In genomic region chr1:3756394-3756793, GRCh38 we compare ENCODE assay signal across 2 cellular contexts.
TF ChIP-seq lines count a peak whose summit lies in the region.

No MANE protein-coding gene starts in this region.

TF ChIP-seq in HepG2, 621 proteins besides CTCF, POLR2A, EP300 and RAD21:
- no peak for TF ChIP-seq SRSF4 (IDR thresholded peaks at IDR 0.05; ENCODE audit: low read depth, low read length, poor library complexity, severe bottlenecking)
- no peak for TF ChIP-seq POGK (CRISPR knock-in tag; conservative IDR thresholded peaks at IDR 0.05)
- 0 out of 2 replicates have a peak, but pooled peaks have one; percentile 18 for TF ChIP-seq CREB1 (IDR thresholded peaks at IDR 0.05)
- TF ChIP-seq CREB1 (CRISPR knock-in tag; IDR thresholded peaks at IDR 0.05) = no peak
- no peak for TF ChIP-seq ZNF44 (CRISPR knock-in tag; IDR thresholded peaks at IDR 0.05)
- 0 out of 2 replicates have a peak, but pooled peaks have one; percentile 22 for TF ChIP-seq EZH2 (conservative IDR thresholded peaks at IDR 0.05; ENCODE audit: low read depth, low read length)
- no peak for TF ChIP-seq ZNF75D (CRISPR knock-in tag; IDR thresholded peaks at IDR 0.05; ENCODE audit: borderline replicate concordance)
- TF ChIP-seq ATF7 (IDR thresholded peaks at IDR 0.05) = peak; percentile 32; the same call in 1 of the 2 replicates
- TF ChIP-seq ATF7 (CRISPR knock-in tag; IDR thresholded peaks at IDR 0.05) = no peak

TF ChIP-seq in K562, 482 proteins besides CTCF, POLR2A, EP300 and RAD21 (continues in another document):
- TF ChIP-seq HDAC8 (tag; IDR thresholded peaks at IDR 0.05) = no peak
- no peak for TF ChIP-seq PHB2 (IDR thresholded peaks at IDR 0.05; ENCODE audit: low read depth)
- TF ChIP-seq ZNF431 (CRISPR knock-in tag; IDR thresholded peaks at IDR 0.05) = no peak
- 0 out of 4 replicates have a peak, but pooled peaks of 1 of the 2 experiments have one; percentile 16 for TF ChIP-seq RCOR1 (IDR thresholded peaks at IDR 0.05; ENCODE audit: borderline replicate concordance in 1 of 2, low read depth in 2 of 2, low read length in 2 of 2)
- no peak for TF ChIP-seq ATF1 (CRISPR knock-in tag; IDR thresholded peaks at IDR 0.05)
- 0 out of 2 replicates have a peak, but pooled peaks have one; percentile 27 for TF ChIP-seq ATF1 (tag; IDR thresholded peaks at IDR 0.05)
- TF ChIP-seq TAF7 (tag; IDR thresholded peaks at IDR 0.05) = no peak
- peak; percentile 74 for TF ChIP-seq ATF3 (IDR thresholded peaks at IDR 0.05)
- no peak for TF ChIP-seq ATF3 (CRISPR knock-in tag; conservative IDR thresholded peaks at IDR 0.05)
- TF ChIP-seq CBFA2T3 (IDR thresholded peaks at IDR 0.05) = peak; percentile 63
- no peak for TF ChIP-seq NR2C1 (IDR thresholded peaks at IDR 0.05)
- no peak for TF ChIP-seq NR2C1 (tag; IDR thresholded peaks at IDR 0.05)
- TF ChIP-seq CAMTA2 (CRISPR knock-in tag; conservative IDR thresholded peaks at IDR 0.05) = no peak
- TF ChIP-seq AFF1 (IDR thresholded peaks at IDR 0.05; ENCODE audit: low read depth in 1 of 2, partially characterized antibody in 2 of 2) = no peak
- no peak for TF ChIP-seq HMBOX1 (IDR thresholded peaks at IDR 0.05)
- peak; percentile 47; the same call in 1 of the 2 replicates for TF ChIP-seq MAX (CRISPR knock-in tag; IDR thresholded peaks at IDR 0.05)
- TF ChIP-seq EZH2 (IDR thresholded peaks at IDR 0.05; ENCODE audit: borderline replicate concordance, low read depth, low read length) = no peak
- no peak for TF ChIP-seq PURB (CRISPR knock-in tag; IDR thresholded peaks at IDR 0.05; ENCODE audit: low read depth)
- no peak for TF ChIP-seq RFX7 (CRISPR knock-in tag; IDR thresholded peaks at IDR 0.05)
- no peak for TF ChIP-seq CEBPB (tag; IDR thresholded peaks at IDR 0.05)
- TF ChIP-seq JUND (IDR thresholded peaks at IDR 0.05; ENCODE audit: borderline replicate concordance, low read depth, low read length) = peak; percentile 51
- peak; percentile 51; the same call in 1 of the 3 replicates for TF ChIP-seq JUND (tag; IDR thresholded peaks at IDR 0.05; ENCODE audit: borderline replicate concordance, low read depth, low read length)
- TF ChIP-seq ASH1L (IDR thresholded peaks at IDR 0.05; ENCODE audit: borderline replicate concordance, low read depth, partially characterized antibody) = no peak
- TF ChIP-seq MAFG (tag; conservative IDR thresholded peaks at IDR 0.05) = no peak
- no peak for TF ChIP-seq MCM7 (IDR thresholded peaks at IDR 0.05)
- no peak for TF ChIP-seq ZNF75A (CRISPR knock-in tag; IDR thresholded peaks at IDR 0.05)
- no peak for TF ChIP-seq BRF2 (IDR thresholded peaks at IDR 0.05; ENCODE audit: borderline replicate concordance, insufficient read depth, insufficient read length)
- peak; percentile 56 for TF ChIP-seq MYC (IDR thresholded peaks at IDR 0.05; ENCODE audit: low read depth, low read length)
- no peak for TF ChIP-seq MYC (CRISPR knock-in tag; IDR thresholded peaks at IDR 0.05; ENCODE audit: borderline replicate concordance, low read depth)
- TF ChIP-seq FIP1L1 (IDR thresholded peaks at IDR 0.05; ENCODE audit: low read depth, low read length, poor library complexity, severe bottlenecking) = no peak
- TF ChIP-seq POLR3A (IDR thresholded peaks at IDR 0.05; ENCODE audit: borderline replicate concordance, extremely low read depth, insufficient read depth, insufficient read length) = no peak
- TF ChIP-seq STAT5A (IDR thresholded peaks at IDR 0.05; ENCODE audit: borderline replicate concordance, low read length) = no peak
- no peak for TF ChIP-seq DEAF1 (CRISPR knock-in tag; IDR thresholded peaks at IDR 0.05)
- TF ChIP-seq MGA (IDR thresholded peaks at IDR 0.05) = peak; percentile 82
- no peak for TF ChIP-seq HDGF (IDR thresholded peaks at IDR 0.05)
- no peak for TF ChIP-seq DPF2 (IDR thresholded peaks at IDR 0.05)
- TF ChIP-seq YBX1 (IDR thresholded peaks at IDR 0.05) = no peak
- peak; percentile 86 for TF ChIP-seq L3MBTL2 (IDR thresholded peaks at IDR 0.05)
- TF ChIP-seq ZNF586 (CRISPR knock-in tag; conservative IDR thresholded peaks at IDR 0.05) = no peak
- TF ChIP-seq KAT7 (CRISPR knock-in tag; IDR thresholded peaks at IDR 0.05; ENCODE audit: borderline replicate concordance) = no peak
- TF ChIP-seq ZBTB1 (CRISPR knock-in tag; IDR thresholded peaks at IDR 0.05; ENCODE audit: borderline replicate concordance, low read depth) = no peak
- no peak for TF ChIP-seq HDAC3 (IDR thresholded peaks at IDR 0.05; ENCODE audit: borderline replicate concordance, partially characterized antibody)
- no peak for TF ChIP-seq ARHGAP35 (IDR thresholded peaks at IDR 0.05; ENCODE audit: partially characterized antibody)
